Comparison of ENCODE assay signal across 1 cellular context in the genomic region with DNA sequence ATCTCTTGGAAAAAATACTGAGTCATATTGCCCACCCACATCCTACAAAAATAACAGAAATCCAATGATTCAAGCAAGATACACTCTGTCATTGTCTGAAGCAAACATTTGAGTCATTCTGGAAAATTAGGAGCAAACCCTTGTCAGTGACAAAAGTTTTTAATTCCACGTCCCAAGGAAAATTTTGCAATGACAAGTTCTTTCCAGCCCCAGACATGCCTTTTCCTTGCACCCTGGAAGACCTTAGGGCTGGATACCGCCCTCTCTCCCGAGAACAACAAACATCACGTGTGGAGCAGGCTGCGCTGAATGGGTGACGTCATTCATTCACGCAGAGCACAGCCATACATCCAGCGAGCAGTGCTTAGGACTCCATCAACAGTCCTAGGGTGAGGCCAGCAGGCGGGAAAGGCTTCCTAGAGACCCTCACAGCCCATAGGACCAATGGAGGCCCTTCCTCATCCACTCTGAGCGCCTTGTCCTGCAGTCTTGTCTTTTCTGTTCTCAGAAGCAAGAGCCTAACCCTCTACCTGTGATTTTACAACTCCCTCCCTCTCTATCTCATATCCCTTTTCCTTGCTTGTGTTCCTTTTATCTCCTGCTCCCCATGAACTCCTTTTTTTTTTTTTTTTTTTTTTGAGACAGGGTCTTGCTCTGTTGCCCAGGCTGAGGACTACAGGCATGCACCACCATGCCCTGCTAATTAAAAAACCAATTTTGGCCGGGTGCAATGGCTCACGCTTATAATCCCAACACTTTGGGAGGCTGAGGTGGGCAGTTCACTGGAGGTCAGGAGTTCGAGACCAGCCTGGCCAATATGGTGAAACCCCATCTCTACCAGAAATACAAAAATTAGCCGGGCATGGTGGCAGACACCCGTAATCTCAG.
TF ChIP-seq lines count a peak whose summit lies in the region.

No MANE protein-coding gene starts in this region.

TF ChIP-seq in K562, 482 proteins besides CTCF, POLR2A, EP300 and RAD21 (continued from another document and continues in another):
- TF ChIP-seq, protein P1, sequence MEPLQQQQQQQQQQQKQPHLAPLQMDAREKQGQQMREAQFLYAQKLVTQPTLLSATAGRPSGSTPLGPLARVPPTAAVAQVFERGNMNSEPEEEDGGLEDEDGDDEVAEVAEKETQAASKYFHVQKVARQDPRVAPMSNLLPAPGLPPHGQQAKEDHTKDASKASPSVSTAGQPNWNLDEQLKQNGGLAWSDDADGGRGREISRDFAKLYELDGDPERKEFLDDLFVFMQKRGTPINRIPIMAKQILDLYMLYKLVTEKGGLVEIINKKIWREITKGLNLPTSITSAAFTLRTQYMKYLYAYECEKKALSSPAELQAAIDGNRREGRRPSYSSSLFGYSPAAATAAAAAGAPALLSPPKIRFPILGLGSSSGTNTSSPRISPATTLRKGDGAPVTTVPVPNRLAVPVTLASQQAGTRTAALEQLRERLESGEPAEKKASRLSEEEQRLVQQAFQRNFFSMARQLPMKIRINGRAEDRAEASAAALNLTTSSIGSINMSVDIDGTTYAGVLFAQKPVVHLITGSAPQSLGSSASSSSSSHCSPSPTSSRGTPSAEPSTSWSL (CRISPR knock-in tag; IDR thresholded peaks at IDR 0.05; ENCODE audit: borderline replicate concordance), result peak; percentile 71; the same call in 1 of the 2 replicates
- TF ChIP-seq ZNF354B (CRISPR knock-in tag; IDR thresholded peaks at IDR 0.05), result no peak
- TF ChIP-seq HDAC2 (IDR thresholded peaks at IDR 0.05), result peak; percentile 53; the same call in 1 of the 2 replicates
- TF ChIP-seq ZNF444 (CRISPR knock-in tag; IDR thresholded peaks at IDR 0.05), result no peak
- TF ChIP-seq HMGN3 (IDR thresholded peaks at IDR 0.05; ENCODE audit: borderline replicate concordance, extremely low read depth, insufficient read length, low read depth, low read length), result no peak
- TF ChIP-seq, protein P2, sequence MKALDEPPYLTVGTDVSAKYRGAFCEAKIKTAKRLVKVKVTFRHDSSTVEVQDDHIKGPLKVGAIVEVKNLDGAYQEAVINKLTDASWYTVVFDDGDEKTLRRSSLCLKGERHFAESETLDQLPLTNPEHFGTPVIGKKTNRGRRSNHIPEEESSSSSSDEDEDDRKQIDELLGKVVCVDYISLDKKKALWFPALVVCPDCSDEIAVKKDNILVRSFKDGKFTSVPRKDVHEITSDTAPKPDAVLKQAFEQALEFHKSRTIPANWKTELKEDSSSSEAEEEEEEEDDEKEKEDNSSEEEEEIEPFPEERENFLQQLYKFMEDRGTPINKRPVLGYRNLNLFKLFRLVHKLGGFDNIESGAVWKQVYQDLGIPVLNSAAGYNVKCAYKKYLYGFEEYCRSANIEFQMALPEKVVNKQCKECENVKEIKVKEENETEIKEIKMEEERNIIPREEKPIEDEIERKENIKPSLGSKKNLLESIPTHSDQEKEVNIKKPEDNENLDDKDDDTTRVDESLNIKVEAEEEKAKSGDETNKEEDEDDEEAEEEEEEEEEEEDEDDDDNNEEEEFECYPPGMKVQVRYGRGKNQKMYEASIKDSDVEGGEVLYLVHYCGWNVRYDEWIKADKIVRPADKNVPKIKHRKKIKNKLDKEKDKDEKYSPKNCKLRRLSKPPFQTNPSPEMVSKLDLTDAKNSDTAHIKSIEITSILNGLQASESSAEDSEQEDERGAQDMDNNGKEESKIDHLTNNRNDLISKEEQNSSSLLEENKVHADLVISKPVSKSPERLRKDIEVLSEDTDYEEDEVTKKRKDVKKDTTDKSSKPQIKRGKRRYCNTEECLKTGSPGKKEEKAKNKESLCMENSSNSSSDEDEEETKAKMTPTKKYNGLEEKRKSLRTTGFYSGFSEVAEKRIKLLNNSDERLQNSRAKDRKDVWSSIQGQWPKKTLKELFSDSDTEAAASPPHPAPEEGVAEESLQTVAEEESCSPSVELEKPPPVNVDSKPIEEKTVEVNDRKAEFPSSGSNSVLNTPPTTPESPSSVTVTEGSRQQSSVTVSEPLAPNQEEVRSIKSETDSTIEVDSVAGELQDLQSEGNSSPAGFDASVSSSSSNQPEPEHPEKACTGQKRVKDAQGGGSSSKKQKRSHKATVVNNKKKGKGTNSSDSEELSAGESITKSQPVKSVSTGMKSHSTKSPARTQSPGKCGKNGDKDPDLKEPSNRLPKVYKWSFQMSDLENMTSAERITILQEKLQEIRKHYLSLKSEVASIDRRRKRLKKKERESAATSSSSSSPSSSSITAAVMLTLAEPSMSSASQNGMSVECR (CRISPR knock-in tag; IDR thresholded peaks at IDR 0.05), result no peak
- peak; percentile 100 for TF ChIP-seq SETDB1 (IDR thresholded peaks at IDR 0.05; ENCODE audit: low read length)
- TF ChIP-seq HIVEP1 (CRISPR knock-in tag; IDR thresholded peaks at IDR 0.05), result no peak
- no peak for TF ChIP-seq TAL1 (IDR thresholded peaks at IDR 0.05)
- no peak for TF ChIP-seq EWSR1 (IDR thresholded peaks at IDR 0.05; ENCODE audit: borderline replicate concordance, low read depth, partially characterized antibody)
- no peak for TF ChIP-seq RBFOX2 (IDR thresholded peaks at IDR 0.05; ENCODE audit: low read depth, low read length)
- TF ChIP-seq SP2 (IDR thresholded peaks at IDR 0.05; ENCODE audit: extremely low read depth, low read depth, low read length, poor library complexity, severe bottlenecking), result no peak
- TF ChIP-seq SREBF1 (IDR thresholded peaks at IDR 0.05; ENCODE audit: borderline replicate concordance, low read depth, low read length), result no peak; the same call in 1 of the 2 replicates
- no peak for TF ChIP-seq SNRNP70 (optimal IDR thresholded peaks at IDR 0.05; ENCODE audit: low read depth, low read length)
- TF ChIP-seq RFX5 (IDR thresholded peaks at IDR 0.05; ENCODE audit: low read depth, low read length), result no peak
- TF ChIP-seq ZNF212 (CRISPR knock-in tag; IDR thresholded peaks at IDR 0.05), result no peak
- no peak for TF ChIP-seq RBM39 (optimal IDR thresholded peaks at IDR 0.05; ENCODE audit: low read depth, low read length)
- TF ChIP-seq FOXK2 (conservative IDR thresholded peaks at IDR 0.05 in 1 of 2, IDR thresholded peaks at IDR 0.05 in 1 of 2; ENCODE audit: low read depth in 2 of 2), result peak; percentile 89 to 92
- TF ChIP-seq, protein P3, sequence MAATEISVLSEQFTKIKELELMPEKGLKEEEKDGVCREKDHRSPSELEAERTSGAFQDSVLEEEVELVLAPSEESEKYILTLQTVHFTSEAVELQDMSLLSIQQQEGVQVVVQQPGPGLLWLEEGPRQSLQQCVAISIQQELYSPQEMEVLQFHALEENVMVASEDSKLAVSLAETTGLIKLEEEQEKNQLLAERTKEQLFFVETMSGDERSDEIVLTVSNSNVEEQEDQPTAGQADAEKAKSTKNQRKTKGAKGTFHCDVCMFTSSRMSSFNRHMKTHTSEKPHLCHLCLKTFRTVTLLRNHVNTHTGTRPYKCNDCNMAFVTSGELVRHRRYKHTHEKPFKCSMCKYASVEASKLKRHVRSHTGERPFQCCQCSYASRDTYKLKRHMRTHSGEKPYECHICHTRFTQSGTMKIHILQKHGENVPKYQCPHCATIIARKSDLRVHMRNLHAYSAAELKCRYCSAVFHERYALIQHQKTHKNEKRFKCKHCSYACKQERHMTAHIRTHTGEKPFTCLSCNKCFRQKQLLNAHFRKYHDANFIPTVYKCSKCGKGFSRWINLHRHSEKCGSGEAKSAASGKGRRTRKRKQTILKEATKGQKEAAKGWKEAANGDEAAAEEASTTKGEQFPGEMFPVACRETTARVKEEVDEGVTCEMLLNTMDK (IDR thresholded peaks at IDR 0.05; ENCODE audit: borderline replicate concordance, insufficient read depth, low read depth, low read length, poor library complexity, severe bottlenecking), result no peak
- TF ChIP-seq RBM34 (IDR thresholded peaks at IDR 0.05; ENCODE audit: borderline replicate concordance, insufficient read depth, low read length), result no peak
- TF ChIP-seq ZNF830 (CRISPR knock-in tag; IDR thresholded peaks at IDR 0.05), result no peak
- no peak for TF ChIP-seq HEY1 (CRISPR knock-in tag; IDR thresholded peaks at IDR 0.05; ENCODE audit: borderline replicate concordance)
- no peak for TF ChIP-seq HDAC6 (IDR thresholded peaks at IDR 0.05; ENCODE audit: low read depth, low read length)
- TF ChIP-seq ZNF445 (CRISPR knock-in tag; IDR thresholded peaks at IDR 0.05; ENCODE audit: low read depth), result no peak
- TF ChIP-seq KAT7 (CRISPR knock-in tag; IDR thresholded peaks at IDR 0.05; ENCODE audit: borderline replicate concordance), result no peak
- no peak; the same call in 1 of the 2 replicates for TF ChIP-seq TEAD4 (IDR thresholded peaks at IDR 0.05; ENCODE audit: low read length)
- TF ChIP-seq TEAD4 (CRISPR knock-in tag; IDR thresholded peaks at IDR 0.05; ENCODE audit: borderline replicate concordance), result no peak
- no peak for TF ChIP-seq RFX7 (CRISPR knock-in tag; IDR thresholded peaks at IDR 0.05)
- no peak for TF ChIP-seq HDGF (IDR thresholded peaks at IDR 0.05)
- no peak for TF ChIP-seq CHD4 (IDR thresholded peaks at IDR 0.05; ENCODE audit: insufficient read depth, insufficient replicate concordance, low read depth, low read length, poor library complexity, severe bottlenecking)
- TF ChIP-seq, protein P4, sequence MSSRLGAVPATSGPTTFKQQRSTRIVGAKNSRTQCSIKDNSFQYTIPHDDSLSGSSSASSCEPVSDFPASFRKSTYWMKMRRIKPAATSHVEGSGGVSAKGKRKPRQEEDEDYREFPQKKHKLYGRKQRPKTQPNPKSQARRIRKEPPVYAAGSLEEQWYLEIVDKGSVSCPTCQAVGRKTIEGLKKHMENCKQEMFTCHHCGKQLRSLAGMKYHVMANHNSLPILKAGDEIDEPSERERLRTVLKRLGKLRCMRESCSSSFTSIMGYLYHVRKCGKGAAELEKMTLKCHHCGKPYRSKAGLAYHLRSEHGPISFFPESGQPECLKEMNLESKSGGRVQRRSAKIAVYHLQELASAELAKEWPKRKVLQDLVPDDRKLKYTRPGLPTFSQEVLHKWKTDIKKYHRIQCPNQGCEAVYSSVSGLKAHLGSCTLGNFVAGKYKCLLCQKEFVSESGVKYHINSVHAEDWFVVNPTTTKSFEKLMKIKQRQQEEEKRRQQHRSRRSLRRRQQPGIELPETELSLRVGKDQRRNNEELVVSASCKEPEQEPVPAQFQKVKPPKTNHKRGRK (tag; IDR thresholded peaks at IDR 0.05), result no peak
- TF ChIP-seq ZNF696 (CRISPR knock-in tag; conservative IDR thresholded peaks at IDR 0.05), result 0 out of 2 replicates have a peak, but pooled peaks have one; percentile 44
- TF ChIP-seq KHSRP (IDR thresholded peaks at IDR 0.05), result peak; percentile 84
- TF ChIP-seq, protein P5, sequence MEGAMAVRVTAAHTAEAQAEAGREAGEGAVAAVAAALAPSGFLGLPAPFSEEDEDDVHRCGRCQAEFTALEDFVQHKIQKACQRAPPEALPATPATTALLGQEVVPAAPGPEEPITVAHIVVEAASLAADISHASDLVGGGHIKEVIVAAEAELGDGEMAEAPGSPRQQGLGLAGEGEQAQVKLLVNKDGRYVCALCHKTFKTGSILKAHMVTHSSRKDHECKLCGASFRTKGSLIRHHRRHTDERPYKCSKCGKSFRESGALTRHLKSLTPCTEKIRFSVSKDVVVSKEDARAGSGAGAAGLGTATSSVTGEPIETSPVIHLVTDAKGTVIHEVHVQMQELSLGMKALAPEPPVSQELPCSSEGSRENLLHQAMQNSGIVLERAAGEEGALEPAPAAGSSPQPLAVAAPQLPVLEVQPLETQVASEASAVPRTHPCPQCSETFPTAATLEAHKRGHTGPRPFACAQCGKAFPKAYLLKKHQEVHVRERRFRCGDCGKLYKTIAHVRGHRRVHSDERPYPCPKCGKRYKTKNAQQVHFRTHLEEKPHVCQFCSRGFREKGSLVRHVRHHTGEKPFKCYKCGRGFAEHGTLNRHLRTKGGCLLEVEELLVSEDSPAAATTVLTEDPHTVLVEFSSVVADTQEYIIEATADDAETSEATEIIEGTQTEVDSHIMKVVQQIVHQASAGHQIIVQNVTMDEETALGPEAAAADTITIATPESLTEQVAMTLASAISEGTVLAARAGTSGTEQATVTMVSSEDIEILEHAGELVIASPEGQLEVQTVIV (CRISPR knock-in tag; IDR thresholded peaks at IDR 0.05; ENCODE audit: borderline replicate concordance), result no peak
- TF ChIP-seq NBN (IDR thresholded peaks at IDR 0.05; ENCODE audit: low read depth), result peak; percentile 92
- TF ChIP-seq ZNF584 (CRISPR knock-in tag; IDR thresholded peaks at IDR 0.05; ENCODE audit: low read depth), result no peak
- no peak for TF ChIP-seq ZBTB1 (CRISPR knock-in tag; IDR thresholded peaks at IDR 0.05; ENCODE audit: borderline replicate concordance, low read depth)
